Comparison of ENCODE assay signal across 11 cellular contexts in genomic region chr11:116840224-116840745, GRCh38. TPM values are rescaled to one million over a fixed set of nuclear protein-coding genes. Genes with fewer than 3 reads are reported as not detected.
DNase-seq lines count a peak whose midpoint lies in the region; ATAC-seq, FAIRE-seq and TF ChIP-seq lines count a peak whose summit lies in the region.
"Had no signal": no experiment of that assay in that cellular context is flagged by ENCODE, and none has a peak within 500 bp of the region (broad histone marks: within the 10 kb centered on the region; RNA-seq: fewer than 3 reads in every experiment).

No MANE protein-coding gene starts in this region.

- FAIRE-seq in D721Med (lab: Jason Lieb, UNC) = no peak
- FAIRE-seq in bronchial epithelial cell (lab: Jason Lieb, UNC) = no peak

- 0 out of 2 replicates have a peak, but pooled peaks cover 3% of the 10 kb centered on the region for H3F3A ChIP-seq in GM23338 (replicated peaks; ENCODE audit: low read depth)

- H3K79me2 ChIP-seq in GM23338 (replicated peaks; ENCODE audit: insufficient read depth) = no peaks in the 10 kb centered on the region

- DNase-seq in D721Med (ENCODE audit: insufficient read length, low spot score) (no peak), GM23338 (ENCODE audit: low spot score) (peak; percentile 58), bronchial epithelial cell (ENCODE audit: low read depth) (peak; percentile 18), midbrain (lab: John Stamatoyannopoulos, UW) (peak; percentile 29), gastrocnemius medialis (no peak), vagina (ENCODE audit: extremely low spot score in 2 of 2) (no peak)
- DNase-seq: MG63, mucosa of descending colon had no signal

- H3K36me3 Mint-ChIP-seq in GM23338 (ENCODE audit: low read depth) = peaks cover 12% of the 10 kb centered on the region; the same call in 2 of the 3 replicates

- H3K27me3 Mint-ChIP-seq in GM23338 (ENCODE audit: insufficient read depth, low read depth, poor library complexity) = peaks cover 14% of the 10 kb centered on the region
- H3K27me3 Mint-ChIP-seq: activated naive CD8-positive, alpha-beta T cell had no signal

- no peaks in the 10 kb centered on the region for H4K20me1 ChIP-seq in GM23338 (replicated peaks; ENCODE audit: insufficient read depth)

- H3K27me3 ChIP-seq in GM23338 (ENCODE audit: insufficient read depth) = no peaks in the 10 kb centered on the region
- H3K27me3 ChIP-seq in bronchial epithelial cell (ENCODE audit: control insufficient read depth, insufficient read depth, low read length) = no peaks in the 10 kb centered on the region
- no peaks in the 10 kb centered on the region for H3K27me3 ChIP-seq in gastrocnemius medialis
- no peaks in the 10 kb centered on the region for H3K27me3 ChIP-seq in vagina
- H3K27me3 ChIP-seq: MG63 had no signal

- no peak overlapping the region for H3K27ac ChIP-seq in GM23338 (ENCODE audit: low read depth)
- H3K27ac ChIP-seq in gastrocnemius medialis = no peak overlapping the region
- no peak overlapping the region for H3K27ac ChIP-seq in vagina

- no peaks in the 10 kb centered on the region for H3K9me3 ChIP-seq in gastrocnemius medialis
- no peaks in the 10 kb centered on the region for H3K9me3 ChIP-seq in vagina
- H3K9me3 ChIP-seq: MG63, mucosa of descending colon had no signal

- in situ Hi-C loops in gastrocnemius medialis (cut with MboI; ENCODE audit: low sequenced_read_pairs in 4 of 4) = no loop called here

- no peaks in the 10 kb centered on the region for H3K9me2 ChIP-seq in GM23338 (ENCODE audit: insufficient read depth)

- no peak overlapping the region for H3K4me3 Mint-ChIP-seq in GM23338
- H3K4me3 Mint-ChIP-seq: activated naive CD8-positive, alpha-beta T cell had no signal

- intact Hi-C loops in gastrocnemius medialis (cut with DNase I; ENCODE audit: low total_unique reads) = no loop called here
- intact Hi-C loops in vagina (cut with DNase I) = no loop called here

- H3K36me3 ChIP-seq in GM23338 (ENCODE audit: insufficient read depth) = no peaks in the 10 kb centered on the region
- peaks cover 4% of the 10 kb centered on the region for H3K36me3 ChIP-seq in bronchial epithelial cell (ENCODE audit: control insufficient read depth, insufficient read depth, low read length)
- H3K36me3 ChIP-seq in gastrocnemius medialis = peaks cover 0 to 15% of the 10 kb centered on the region in 2 donors
- peaks cover 1 to 19% of the 10 kb centered on the region in 2 donors for H3K36me3 ChIP-seq in vagina

- ATAC-seq in GM23338 (peak; percentile 17), gastrocnemius medialis (no peak), GM18861 (IDR thresholded peaks at IDR 0.05; ENCODE audit: unreplicated experiment) (no peak)
- ATAC-seq: esophagus mucosa, mucosa of descending colon had no signal

- H3K4me1 ChIP-seq in GM23338 (ENCODE audit: insufficient read depth) (peaks cover 4% of the 10 kb centered on the region; the same call in 1 of the 2 replicates), gastrocnemius medialis (peaks cover 5 to 18% of the 10 kb centered on the region in 2 donors), vagina (peaks cover 6% of the 10 kb centered on the region)

- peaks cover 28% of the 10 kb centered on the region for H3K4me1 Mint-ChIP-seq in GM23338

- no peak overlapping the region for H3K4me3 ChIP-seq in GM23338
- H3K4me3 ChIP-seq in bronchial epithelial cell (ENCODE audit: low read depth, low read length) = no peak overlapping the region
- no peak overlapping the region for H3K4me3 ChIP-seq in gastrocnemius medialis
- no peak overlapping the region for H3K4me3 ChIP-seq in vagina
- H3K4me3 ChIP-seq: MG63, mucosa of descending colon had no signal

- H2AFZ ChIP-seq in GM23338 = no peak overlapping the region

- no peaks in the 10 kb centered on the region for H3K9me3 Mint-ChIP-seq in GM23338

- H3K27ac Mint-ChIP-seq in GM23338 = no peak overlapping the region
- H3K27ac Mint-ChIP-seq: activated naive CD8-positive, alpha-beta T cell had no signal

- TF ChIP-seq CTCF in D721Med (IDR thresholded peaks at IDR 0.05; ENCODE audit: insufficient read depth, missing control alignments) (peak; percentile 9), GM23338 (conservative IDR thresholded peaks at IDR 0.05; ENCODE audit: low read depth in 2 of 2) (peak; percentile 41 to 56), bronchial epithelial cell (IDR thresholded peaks at IDR 0.05; ENCODE audit: insufficient read depth, low read length, severe bottlenecking) (peak; percentile 13), gastrocnemius medialis (IDR thresholded peaks at IDR 0.05 in 4 of 5, conservative IDR thresholded peaks at IDR 0.05 in 1 of 5) (no peak), vagina (IDR thresholded peaks at IDR 0.05) (no peak)

- TF ChIP-seq POLR2A in gastrocnemius medialis (IDR thresholded peaks at IDR 0.05) (no peak), vagina (IDR thresholded peaks at IDR 0.05) (no peak)

- no peak overlapping the region for H3K4me2 ChIP-seq in GM23338

TF ChIP-seq in GM23338, 12 proteins besides CTCF, POLR2A, EP300 and RAD21 (continues in another document):
- TF ChIP-seq ZNF331 (CRISPR knock-in tag; IDR thresholded peaks at IDR 0.05; ENCODE audit: low read depth) = no peak
- no peak for TF ChIP-seq CREB1 (CRISPR knock-in tag; IDR thresholded peaks at IDR 0.05; ENCODE audit: low read depth)
- TF ChIP-seq STAT1 (IDR thresholded peaks at IDR 0.05; ENCODE audit: unreplicated experiment) = no peak
- TF ChIP-seq ZNF114 (CRISPR knock-in tag; IDR thresholded peaks at IDR 0.05) = no peak
- TF ChIP-seq JUNB (IDR thresholded peaks at IDR 0.05; ENCODE audit: unreplicated experiment) = no peak
- TF ChIP-seq EZH2phosphoT487 (IDR thresholded peaks at IDR 0.05; ENCODE audit: unreplicated experiment) = no peak
- no peak for TF ChIP-seq REST (IDR thresholded peaks at IDR 0.05; ENCODE audit: unreplicated experiment)
- no peak for TF ChIP-seq NANOG (IDR thresholded peaks at IDR 0.05; ENCODE audit: borderline replicate concordance)

RNA-seq across cellular contexts. Expression of gene APOA1, which starts 2.9 kb away (rescaled TPM):
- total RNA-seq in GM23338 (2014; rRNA removed; shearing (Covaris generic)) = not detected in 2 replicates
- polyA plus RNA-seq in GM23338 (2016; fragmentation: Nextera tagmentation; extraction: Ambion mirVana) = 0.60 and 1.2 TPM in 2 replicates
- total RNA-seq in bronchial epithelial cell (not detected in 2 replicates), gastrocnemius medialis (10 to 100 TPM in 2 of 4 donors, under 1 TPM in 1, not detected in 1; 0.56 to 35.8 (median 18.2) TPM), vagina (2.2 TPM)

RNA-seq across cellular contexts. Expression of gene APOC3, which starts 10.6 kb away (rescaled TPM):
- not detected in 2 replicates for total RNA-seq in GM23338 (2014; rRNA removed; shearing (Covaris generic))
- polyA plus RNA-seq in GM23338 (2016; fragmentation: Nextera tagmentation; extraction: Ambion mirVana) = not detected in 2 replicates
- total RNA-seq in bronchial epithelial cell (not detected in 2 replicates), gastrocnemius medialis (10 to 100 TPM in 2 of 4 donors, not detected in 2; 19.3 to 45.7 TPM), vagina (not detected)

RNA-seq across cellular contexts. Expression of gene APOA4, which starts 17.2 kb away (rescaled TPM):
- total RNA-seq in GM23338 (2014; rRNA removed; shearing (Covaris generic)) = not detected in 2 replicates
- polyA plus RNA-seq in GM23338 (2016; fragmentation: Nextera tagmentation; extraction: Ambion mirVana) = not detected in 2 replicates
- total RNA-seq in bronchial epithelial cell = not detected in 2 replicates
- total RNA-seq in gastrocnemius medialis = 1 to 10 TPM in 2 of 4 donors, not detected in 2; 2.6 to 3.5 TPM
- not detected for total RNA-seq in vagina
- total RNA-seq: esophagus mucosa, mucosa of descending colon had no signal

RNA-seq across cellular contexts. Expression of gene APOA5, which starts 48.6 kb away (rescaled TPM):
- 0.16 and 0.35 TPM in 2 replicates for total RNA-seq in GM23338 (2014; rRNA removed; shearing (Covaris generic))
- polyA plus RNA-seq in GM23338 (2016; fragmentation: Nextera tagmentation; extraction: Ambion mirVana) = 0.18 TPM in 1 of 2 replicates, not detected in the other
- not detected in 2 replicates for total RNA-seq in bronchial epithelial cell
- 1 to 10 TPM in 2 of 4 donors, not detected in 2; 1.0 to 2.9 TPM for total RNA-seq in gastrocnemius medialis
- not detected for total RNA-seq in vagina
- total RNA-seq: esophagus mucosa, mucosa of descending colon had no signal

RNA-seq across cellular contexts. Expression of gene ZPR1, which starts 52.5 kb away (rescaled TPM):
- total RNA-seq in GM23338 (2014; rRNA removed; shearing (Covaris generic)) = 52.0 and 96.7 TPM in 2 replicates
- polyA plus RNA-seq in GM23338 (2016; fragmentation: Nextera tagmentation; extraction: Ambion mirVana) = 46.8 and 55.4 TPM in 2 replicates
- total RNA-seq in bronchial epithelial cell (50.1 and 74.2 TPM in 2 replicates), gastrocnemius medialis (10 to 100 TPM; 43.3 to 82.5 (median 56.9) TPM), vagina (19.4 TPM)

Comparison
In these comparisons a context has a peak if more than half of its experiments do, and no peak if none do; other contexts are left out.
1. DNase-seq: peak in GM23338 (single experiment), bronchial epithelial cell (single experiment) and midbrain (single experiment); none in D721Med (single experiment), gastrocnemius medialis (0 of 2) and vagina (0 of 2).
2. CTCF ChIP-seq: peak in D721Med (single experiment), GM23338 (2 of 2) and bronchial epithelial cell (single experiment); none in gastrocnemius medialis (0 of 5) and vagina (0 of 3).